13 cellular contexts compared by ENCODE assay signal in the genomic region with DNA sequence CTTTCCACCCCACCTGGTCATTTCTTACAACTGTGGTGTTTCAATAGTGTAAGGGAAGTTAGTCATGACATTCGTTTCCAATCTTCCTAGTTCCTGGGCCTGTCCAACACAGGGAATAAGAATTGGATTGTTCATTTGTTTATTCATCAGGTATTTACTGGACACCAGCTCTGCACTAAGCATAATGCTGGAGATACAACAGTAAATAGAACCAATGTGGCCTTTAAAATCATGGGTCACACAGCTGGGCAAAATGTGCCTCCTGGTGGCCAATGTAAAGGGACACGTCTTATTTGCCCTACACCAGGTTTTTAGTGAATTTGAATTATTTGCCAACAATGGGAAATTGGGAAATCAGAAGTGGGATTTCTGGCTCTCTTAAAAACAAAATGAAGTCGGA. TPM values are rescaled to one million over a fixed set of nuclear protein-coding genes. Genes with fewer than 3 reads are reported as not detected.
A peak's percentile ranks its signal among the peaks of the same experiment; 100 is the strongest.
DNase-seq lines count a peak whose midpoint lies in the region; ATAC-seq and TF ChIP-seq lines count a peak whose summit lies in the region.
"Had no signal": no experiment of that assay in that cellular context is flagged by ENCODE, and none has a peak within 500 bp of the region (broad histone marks: within the 10 kb centered on the region; RNA-seq: fewer than 3 reads in every experiment).

No MANE protein-coding gene starts in this region.

- H3K4me3 Mint-ChIP-seq in naive thymus-derived CD4-positive, alpha-beta T cell: no peak overlapping the region
- H3K4me3 Mint-ChIP-seq: stimulated activated naive B cell treated with anti-CD40 and anti-IgM and Interleukin-4, amounts not matched to agents 10 μg/mL and 1 μg/mL and 100 μg/mL, for 72 hours had no signal

- H3K27ac Mint-ChIP-seq in naive thymus-derived CD4-positive, alpha-beta T cell: no peak overlapping the region
- H3K27ac Mint-ChIP-seq: stimulated activated naive B cell treated with anti-CD40 and anti-IgM and Interleukin-4, amounts not matched to agents 10 μg/mL and 1 μg/mL and 100 μg/mL, for 72 hours had no signal

- WGBS in hepatocyte (ENCODE audit: low lambda C conversion rate, missing lambda C conversion rate): 82% methylated on average over 3 of the region's 3 CpGs
- WGBS in thyroid gland, 2 donors: 82 to 86% methylated on average over 3 of the region's 3 CpGs

- no peaks in the 10 kb centered on the region for H3K36me3 Mint-ChIP-seq in naive thymus-derived CD4-positive, alpha-beta T cell
- H3K36me3 Mint-ChIP-seq: stimulated activated naive B cell treated with anti-CD40 and anti-IgM and Interleukin-4, amounts not matched to agents 10 μg/mL and 1 μg/mL and 100 μg/mL, for 72 hours had no signal

- H3K4me1 ChIP-seq in cardiac muscle cell (ENCODE audit: low read depth) (peaks cover 33% of the 10 kb centered on the region), adipocyte (ENCODE audit: control insufficient read depth, insufficient read depth, low read length) (peaks cover 79% of the 10 kb centered on the region), hepatocyte (ENCODE audit: insufficient read depth) (no peaks in the 10 kb centered on the region), thyroid gland (peaks cover 5 to 27% of the 10 kb centered on the region in 2 donors)
- H3K4me1 ChIP-seq in naive thymus-derived CD4-positive, alpha-beta T cell (ENCODE audit: control insufficient read depth in 2 of 2, insufficient read depth in 2 of 2, low read length in 2 of 2): no peaks in the 10 kb centered on the region

- H3K27me3 ChIP-seq in cardiac muscle cell (no peaks in the 10 kb centered on the region), adipocyte (replicated peaks; ENCODE audit: control insufficient read depth, insufficient read depth, low read length) (no peaks in the 10 kb centered on the region), hepatocyte (no peaks in the 10 kb centered on the region), thyroid gland (no peaks in the 10 kb centered on the region)
- H3K27me3 ChIP-seq in naive thymus-derived CD4-positive, alpha-beta T cell (ENCODE audit: control insufficient read depth in 2 of 2, insufficient read depth in 2 of 2, low read length in 2 of 2): no peaks in the 10 kb centered on the region
- H3K27me3 ChIP-seq: BLaER1, dorsolateral prefrontal cortex had no signal

- no peak overlapping the region for H2AFZ ChIP-seq in hepatocyte

- peaks cover 0 to 20% (median 4%) of the 10 kb centered on the region in 5 donors for H3K27me3 Mint-ChIP-seq in naive thymus-derived CD4-positive, alpha-beta T cell

- H3K9ac ChIP-seq in adipocyte (ENCODE audit: low read length): peak overlapping the region; percentile 20
- H3K9ac ChIP-seq: BLaER1 had no signal

- no peaks in the 10 kb centered on the region for H3K9me3 Mint-ChIP-seq in naive thymus-derived CD4-positive, alpha-beta T cell
- H3K9me3 Mint-ChIP-seq: stimulated activated naive B cell treated with anti-CD40 and anti-IgM and Interleukin-4, amounts not matched to agents 10 μg/mL and 1 μg/mL and 100 μg/mL, for 72 hours had no signal

- POLR2A ChIA-PET in naive thymus-derived CD4-positive, alpha-beta T cell (lab: Charles Lee): no interaction called here

- H3K4me3 ChIP-seq in cardiac muscle cell: no peak overlapping the region
- H3K4me3 ChIP-seq in adipocyte (ENCODE audit: low read length): no peak overlapping the region
- H3K4me3 ChIP-seq in hepatocyte: no peak overlapping the region
- no peak overlapping the region for H3K4me3 ChIP-seq in thyroid gland (replicated peaks in 1 of 3)
- no peak overlapping the region for H3K4me3 ChIP-seq in naive thymus-derived CD4-positive, alpha-beta T cell (ENCODE audit: low read length)
- H3K4me3 ChIP-seq: BLaER1, dorsolateral prefrontal cortex, skin epidermis had no signal

- H4K20me1 ChIP-seq in hepatocyte (ENCODE audit: insufficient read depth, poor library complexity, severe bottlenecking): no peaks in the 10 kb centered on the region
- H4K20me1 ChIP-seq: BLaER1 had no signal

- intact Hi-C loops in cardiac septum (cut with DNase I): no loop called here
- intact Hi-C loops in thyroid gland (cut with DNase I): no loop called here
- intact Hi-C loops in naive thymus-derived CD4-positive, alpha-beta T cell (cut with micrococcal nuclease): no loop called here

- H3K9me3 ChIP-seq in cardiac muscle cell (ENCODE audit: low read depth) (no peaks in the 10 kb centered on the region), adipocyte (ENCODE audit: control insufficient read depth, low read length) (no peaks in the 10 kb centered on the region), hepatocyte (ENCODE audit: low read depth) (no peaks in the 10 kb centered on the region), thyroid gland (no peaks in the 10 kb centered on the region)
- no peaks in the 10 kb centered on the region for H3K9me3 ChIP-seq in naive thymus-derived CD4-positive, alpha-beta T cell (ENCODE audit: control insufficient read depth in 2 of 3, low read length in 3 of 3)
- H3K9me3 ChIP-seq: BLaER1 had no signal

- no peak for ATAC-seq in naive thymus-derived CD4-positive, alpha-beta T cell
- ATAC-seq in GM19452 (IDR thresholded peaks at IDR 0.05; ENCODE audit: unreplicated experiment): no peak
- ATAC-seq: stimulated activated naive B cell treated with anti-CD40 and anti-IgM and Interleukin-4, amounts not matched to agents 10 μg/mL and 1 μg/mL and 100 μg/mL, for 72 hours had no signal

- TF ChIP-seq CTCF in cardiac muscle cell (IDR thresholded peaks at IDR 0.05; ENCODE audit: low read depth, low read length) (peak; percentile 20), hepatocyte (IDR thresholded peaks at IDR 0.05; ENCODE audit: poor library complexity) (peak; percentile 17), thyroid gland (IDR thresholded peaks at IDR 0.05) (no peak)

- H3K4me2 ChIP-seq in hepatocyte: no peak overlapping the region
- H3K4me2 ChIP-seq: BLaER1 had no signal

- H3K4me1 Mint-ChIP-seq in naive thymus-derived CD4-positive, alpha-beta T cell: no peaks in the 10 kb centered on the region
- H3K4me1 Mint-ChIP-seq: stimulated activated naive B cell treated with anti-CD40 and anti-IgM and Interleukin-4, amounts not matched to agents 10 μg/mL and 1 μg/mL and 100 μg/mL, for 72 hours had no signal

- H3K27ac ChIP-seq in cardiac muscle cell: no peak overlapping the region
- H3K27ac ChIP-seq in hepatocyte: peak overlapping the region; percentile 17
- H3K27ac ChIP-seq in thyroid gland: peak overlapping the region in 2 of 3 donors; percentile 3 to 8
- no peak overlapping the region for H3K27ac ChIP-seq in naive thymus-derived CD4-positive, alpha-beta T cell (ENCODE audit: low read depth, low read length)
- H3K27ac ChIP-seq: BLaER1 had no signal

- CTCF ChIA-PET in naive thymus-derived CD4-positive, alpha-beta T cell (lab: Charles Lee): interaction anchor here (1.5 kb wide), 1 partner anchor 113 kb away, joined by 3 read pairs; no protein-coding TSS in a partner anchor

- no peaks in the 10 kb centered on the region for H3K9me2 ChIP-seq in hepatocyte (replicated peaks; ENCODE audit: insufficient read depth)

- no peak for TF ChIP-seq POLR2A in thyroid gland (IDR thresholded peaks at IDR 0.05)

- H3K36me3 ChIP-seq in cardiac muscle cell (no peaks in the 10 kb centered on the region), adipocyte (ENCODE audit: control insufficient read depth, insufficient read depth, low read length, severe bottlenecking) (no peaks in the 10 kb centered on the region), hepatocyte (replicated peaks; ENCODE audit: insufficient read depth, low read depth) (no peaks in the 10 kb centered on the region), thyroid gland (no peaks in the 10 kb centered on the region)
- H3K36me3 ChIP-seq in naive thymus-derived CD4-positive, alpha-beta T cell (ENCODE audit: control insufficient read depth in 2 of 3, insufficient read depth in 3 of 3, low read length in 3 of 3): no peaks in the 10 kb centered on the region
- H3K36me3 ChIP-seq: BLaER1 had no signal

- DNase-seq in cardiac muscle cell (ENCODE audit: low read depth in 1 of 2, low spot score in 1 of 2) (peak in 1 of 2 donors; percentile 27), cardiac septum (ENCODE audit: low spot score) (no peak), adipocyte (ENCODE audit: low read depth) (no peak), hepatocyte (ENCODE audit: low spot score) (no peak), thyroid gland (no peak), SHP77 treated with DMSO at 0.1 percent for 48 hours (lab: John Stamatoyannopoulos, UW) (no peak)
- DNase-seq in naive thymus-derived CD4-positive, alpha-beta T cell: no peak
- DNase-seq: dorsolateral prefrontal cortex; NCI-H82; stimulated activated naive B cell treated with anti-CD40 and anti-IgM and Interleukin-4, amounts not matched to agents 10 μg/mL and 1 μg/mL and 100 μg/mL, for 72 hours had no signal

- H3K79me2 ChIP-seq in hepatocyte: no peaks in the 10 kb centered on the region

RNA-seq across cellular contexts. Expression of gene ABLIM3, which starts 10.4 kb away (rescaled TPM):
- total RNA-seq in cardiac muscle cell (1.9 and 2.1 TPM in 2 replicates), cardiac septum (118 TPM), hepatocyte (7.0 and 7.3 TPM in 2 replicates), thyroid gland (10 to 100 TPM; 10.5 to 30.4 (median 22.3) TPM)
- polyA plus RNA-seq in cardiac muscle cell (1.1 and 2.4 TPM in 2 replicates), hepatocyte (7.8 and 8.1 TPM in 2 replicates)
- 1 to 10 TPM in 1 of 5 experiments, under 1 TPM in 1, not detected in 3; 0.08 to 1.3 TPM for total RNA-seq in naive thymus-derived CD4-positive, alpha-beta T cell
- polyA plus RNA-seq in naive thymus-derived CD4-positive, alpha-beta T cell: not detected

Comparison
In these comparisons a context has a peak if more than half of its experiments do, and no peak if none do; other contexts are left out.
1. H3K27ac ChIP-seq: peak in hepatocyte (single experiment) and thyroid gland (2 of 3); none in cardiac muscle cell (single experiment) and naive thymus-derived CD4-positive, alpha-beta T cell (single experiment).
2. CTCF ChIP-seq: peak in cardiac muscle cell (single experiment) and hepatocyte (single experiment); none in thyroid gland (0 of 6).